Comparison of ENCODE assay signal across 15 cellular contexts in the genomic region with DNA sequence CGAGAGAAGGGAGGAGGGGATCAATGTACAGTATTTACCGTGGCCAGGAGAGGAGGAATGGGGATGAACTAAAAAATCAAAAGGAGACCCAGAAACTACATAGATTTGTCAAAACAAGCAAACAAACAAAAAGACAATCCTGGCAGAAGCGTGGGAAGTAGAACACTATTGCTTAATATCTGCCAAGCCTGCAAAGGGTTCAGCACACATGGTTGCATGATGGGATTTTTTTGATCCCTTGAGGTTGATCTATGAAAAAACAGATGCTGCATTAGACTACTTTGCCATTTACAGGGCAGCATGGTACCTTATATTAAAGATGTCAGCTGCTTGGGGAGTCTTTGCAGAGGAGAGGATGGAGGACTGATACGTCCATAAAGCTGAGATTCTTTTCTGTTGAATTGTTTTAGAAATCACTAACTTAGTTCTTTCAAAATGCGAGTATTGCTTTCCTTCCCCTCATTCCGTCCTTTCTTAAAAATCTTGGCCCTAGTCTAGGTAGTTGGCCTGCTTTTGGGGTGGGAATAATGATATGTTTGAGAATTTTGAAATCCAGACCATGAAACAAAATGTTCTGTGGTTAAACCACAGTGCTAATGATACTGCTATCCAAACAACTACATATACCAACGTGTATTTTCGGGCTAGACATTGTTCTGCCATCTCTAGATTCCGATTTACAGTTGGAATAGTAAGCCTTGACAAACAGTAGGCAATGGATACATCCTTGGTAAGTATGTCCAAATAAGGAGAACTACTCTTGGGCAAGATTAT. TPM values are rescaled to one million over a fixed set of nuclear protein-coding genes. Genes with fewer than 3 reads are reported as not detected.
"Had no signal": no experiment of that assay in that cellular context is flagged by ENCODE, and none has a peak within 500 bp of the region (broad histone marks: within the 10 kb centered on the region; RNA-seq: fewer than 3 reads in every experiment).

No MANE protein-coding gene starts in this region.

- DNase-seq: activated CD4-positive, alpha-beta memory T cell treated with anti-CD3 and anti-CD28 coated beads, Interleukin-2, amount 10 ng/mL, durations not matched to agents 7 days and 5 days; activated CD4-positive, alpha-beta T cell treated with anti-CD3 and anti-CD28 coated beads for 36 hours; activated naive CD4-positive, alpha-beta T cell treated with anti-CD3 and anti-CD28 coated beads, Interleukin-2, amount 10 ng/mL, durations not matched to agents 7 days and 5 days; activated T-cell treated with anti-CD3 and anti-CD28 coated beads, Interleukin-2, amount 50 U/mL, for 24 hours; adrenal gland; body of pancreas; cerebellar nuclear complex; left lung; mesenchymal stem cell; nucleus accumbens; posterior cingulate gyrus; stimulated activated naive CD8-positive, alpha-beta T cell treated with anti-CD3 and anti-CD28 coated beads, Interleukin-15, Interleukin-2, amounts not matched to agents 100 U/mL and 50 U/mL, for 24 hours; T-helper 17 cell had no signal

- H3K4me3 ChIP-seq: adrenal gland, body of pancreas, left lung had no signal

- H3K27ac ChIP-seq: adrenal gland, body of pancreas, epithelial cell of prostate, left lung had no signal

- H3K9me3 ChIP-seq: adrenal gland, body of pancreas, left lung had no signal

- H3K4me1 ChIP-seq: adrenal gland, body of pancreas, left lung had no signal

- FAIRE-seq: keratinocyte had no signal

- H3K36me3 ChIP-seq: adrenal gland, left lung had no signal

- H3K27me3 ChIP-seq: adrenal gland, body of pancreas, left lung had no signal

- ATAC-seq: activated CD4-positive, alpha-beta T cell treated with anti-CD3 and anti-CD28 coated beads for 36 hours; body of pancreas; left lung; stimulated activated naive CD8-positive, alpha-beta T cell treated with anti-CD3 and anti-CD28 coated beads, Interleukin-15, Interleukin-2, amounts not matched to agents 100 U/mL and 50 U/mL, for 24 hours; T-helper 17 cell had no signal

RNA-seq across cellular contexts. Expression of a gene that starts 39.6 kb away (rescaled TPM):
- total RNA-seq: activated CD4-positive, alpha-beta memory T cell treated with anti-CD3 and anti-CD28 coated beads, Interleukin-2, amount 10 ng/mL, durations not matched to agents 7 days and 5 days; activated CD4-positive, alpha-beta T cell treated with anti-CD3 and anti-CD28 coated beads for 36 hours had no signal
